In the genomic region with DNA sequence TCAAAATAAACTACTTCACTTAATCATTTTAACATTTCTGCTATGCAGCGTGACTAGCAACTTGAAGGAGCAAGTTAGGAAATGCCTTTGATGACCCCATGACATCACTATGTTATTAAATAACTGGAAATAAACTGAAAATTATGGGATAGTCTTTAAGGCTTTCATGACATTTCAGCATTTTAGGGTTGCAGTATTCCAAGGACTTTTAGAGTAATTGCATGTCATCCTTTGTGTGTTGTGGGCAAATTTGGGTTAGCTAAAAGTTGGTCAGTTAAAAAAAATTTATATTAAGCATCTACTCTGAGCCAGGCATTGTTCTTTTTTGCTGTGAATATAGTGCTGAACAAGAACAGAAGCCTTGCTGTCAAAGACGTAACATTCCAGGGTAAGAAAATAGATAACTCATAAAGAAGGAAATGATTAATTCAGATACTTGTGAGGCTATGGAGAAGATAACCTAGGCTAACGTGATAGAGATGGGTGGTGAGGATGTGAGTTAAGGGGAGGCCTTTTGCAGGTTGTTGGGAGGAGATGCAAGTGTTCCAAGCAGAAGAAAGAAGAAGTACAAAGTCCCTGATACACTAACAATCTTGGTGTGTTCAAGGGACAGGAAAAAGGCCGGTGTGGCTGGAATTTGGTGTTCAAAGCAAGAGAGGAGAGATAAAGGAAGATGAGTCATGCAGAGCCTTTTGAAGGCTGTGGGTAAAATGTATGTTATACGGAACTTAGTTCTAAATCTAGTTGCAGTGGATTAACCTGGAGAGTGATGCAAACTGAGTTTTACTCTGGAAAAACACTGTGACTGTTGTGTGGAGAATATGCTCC, we compare ENCODE assay signal across 1 cellular context.
TF ChIP-seq lines count a peak whose summit lies in the region.

No MANE protein-coding gene starts in this region.

TF ChIP-seq in GM12878, 131 proteins besides CTCF, POLR2A, EP300 and RAD21 (continued from another document):
- TF ChIP-seq USF2 (IDR thresholded peaks at IDR 0.05; ENCODE audit: borderline replicate concordance, low read depth, low read length) (no peak), CBX3 (IDR thresholded peaks at IDR 0.05; ENCODE audit: borderline replicate concordance, low read depth) (no peak)
- TF ChIP-seq, protein P1, sequence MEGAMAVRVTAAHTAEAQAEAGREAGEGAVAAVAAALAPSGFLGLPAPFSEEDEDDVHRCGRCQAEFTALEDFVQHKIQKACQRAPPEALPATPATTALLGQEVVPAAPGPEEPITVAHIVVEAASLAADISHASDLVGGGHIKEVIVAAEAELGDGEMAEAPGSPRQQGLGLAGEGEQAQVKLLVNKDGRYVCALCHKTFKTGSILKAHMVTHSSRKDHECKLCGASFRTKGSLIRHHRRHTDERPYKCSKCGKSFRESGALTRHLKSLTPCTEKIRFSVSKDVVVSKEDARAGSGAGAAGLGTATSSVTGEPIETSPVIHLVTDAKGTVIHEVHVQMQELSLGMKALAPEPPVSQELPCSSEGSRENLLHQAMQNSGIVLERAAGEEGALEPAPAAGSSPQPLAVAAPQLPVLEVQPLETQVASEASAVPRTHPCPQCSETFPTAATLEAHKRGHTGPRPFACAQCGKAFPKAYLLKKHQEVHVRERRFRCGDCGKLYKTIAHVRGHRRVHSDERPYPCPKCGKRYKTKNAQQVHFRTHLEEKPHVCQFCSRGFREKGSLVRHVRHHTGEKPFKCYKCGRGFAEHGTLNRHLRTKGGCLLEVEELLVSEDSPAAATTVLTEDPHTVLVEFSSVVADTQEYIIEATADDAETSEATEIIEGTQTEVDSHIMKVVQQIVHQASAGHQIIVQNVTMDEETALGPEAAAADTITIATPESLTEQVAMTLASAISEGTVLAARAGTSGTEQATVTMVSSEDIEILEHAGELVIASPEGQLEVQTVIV (IDR thresholded peaks at IDR 0.05; ENCODE audit: borderline replicate concordance, partially characterized antibody) = no peak
TF ChIP-seq in GM12878: peak in this region for 0.
